In genomic region chr4:136935305-136935704, GRCh38 we compare ENCODE assay signal across 18 cellular contexts.
A peak's percentile ranks its signal among the peaks of the same experiment; 100 is the strongest.
DNase-seq lines count a peak whose midpoint lies in the region; ATAC-seq and TF ChIP-seq lines count a peak whose summit lies in the region.
"Had no signal": no experiment of that assay in that cellular context is flagged by ENCODE, and none has a peak within 500 bp of the region (broad histone marks: within the 10 kb centered on the region; RNA-seq: fewer than 3 reads in every experiment).

No MANE protein-coding gene starts in this region.

- H3K27me3 ChIP-seq in brain microvascular endothelial cell (replicated peaks) (no peaks in the 10 kb centered on the region), kidney epithelial cell (ENCODE audit: control insufficient read depth, insufficient read depth, low read length) (no peaks in the 10 kb centered on the region)

- H3K4me1 Mint-ChIP-seq in type B pancreatic cell (ENCODE audit: unreplicated experiment) = peaks cover 11% of the 10 kb centered on the region
- H3K4me1 Mint-ChIP-seq: CD4-positive, CD25-positive, alpha-beta regulatory T cell had no signal

- TF ChIP-seq CTCF in brain microvascular endothelial cell (IDR thresholded peaks at IDR 0.05; ENCODE audit: low read depth, low read length, missing control alignments) (no peak), kidney epithelial cell (IDR thresholded peaks at IDR 0.05; ENCODE audit: insufficient read depth, low read length, poor library complexity, severe bottlenecking) (no peak), type B pancreatic cell (conservative IDR thresholded peaks at IDR 0.05) (no peak)

- H3K27ac ChIP-seq in brain microvascular endothelial cell = no peak overlapping the region

- peak overlapping the region; percentile 3 for H3K27ac Mint-ChIP-seq in type B pancreatic cell
- H3K27ac Mint-ChIP-seq: CD4-positive, CD25-positive, alpha-beta regulatory T cell had no signal

- in situ Hi-C loops in brain microvascular endothelial cell (cut with HindIII; ENCODE audit: low pct_ligation_motif_present, low sequenced_read_pairs) = no loop called here

- no peak overlapping the region for H3K4me3 Mint-ChIP-seq in type B pancreatic cell
- H3K4me3 Mint-ChIP-seq: CD4-positive, CD25-positive, alpha-beta regulatory T cell had no signal

- ATAC-seq in GM18511 (IDR thresholded peaks at IDR 0.05; ENCODE audit: unreplicated experiment) (peak; percentile 49), HG02763 (IDR thresholded peaks at IDR 0.05; ENCODE audit: unreplicated experiment) (no peak)

- DNase-seq in brain microvascular endothelial cell (peak; percentile 14), kidney epithelial cell (ENCODE audit: low read depth) (peak; percentile 79), type B pancreatic cell (ENCODE audit: extremely low spot score, unreplicated experiment) (no peak), GM03348 (ENCODE audit: low spot score) (no peak), DMS79 (lab: John Stamatoyannopoulos, UW) (no peak)
- DNase-seq: CD4-positive, CD25-positive, alpha-beta regulatory T cell; DMS 273 treated with DMSO at 0.1 percent for 48 hours; DND-41; GOT3; HCEC 1CT; KBM-7; MM.1S; NCI-H1048; NCI-H1417 treated with DMSO at 0.1 percent for 48 hours; NCI-H748 treated with DMSO at 0.1 percent for 48 hours; SIG-M5 had no signal

- no peaks in the 10 kb centered on the region for H3K9me3 Mint-ChIP-seq in type B pancreatic cell

- no peaks in the 10 kb centered on the region for H3K27me3 Mint-ChIP-seq in type B pancreatic cell
- H3K27me3 Mint-ChIP-seq: CD4-positive, CD25-positive, alpha-beta regulatory T cell had no signal

- H3K36me3 Mint-ChIP-seq in type B pancreatic cell = no peaks in the 10 kb centered on the region
- H3K36me3 Mint-ChIP-seq: CD4-positive, CD25-positive, alpha-beta regulatory T cell had no signal

- no peak overlapping the region for H3K4me3 ChIP-seq in brain microvascular endothelial cell (ENCODE audit: low read depth, low read length)
- H3K4me3 ChIP-seq in kidney epithelial cell (ENCODE audit: low read depth, low read length) = no peak overlapping the region

- H3K36me3 ChIP-seq in brain microvascular endothelial cell (replicated peaks) = no peaks in the 10 kb centered on the region
- no peaks in the 10 kb centered on the region for H3K36me3 ChIP-seq in kidney epithelial cell (ENCODE audit: control insufficient read depth, insufficient read depth, low read length)

Comparison
In these comparisons a context has a peak if more than half of its experiments do, and no peak if none do; other contexts are left out.
1. DNase-seq: peak in brain microvascular endothelial cell (single experiment) and kidney epithelial cell (single experiment); none in type B pancreatic cell (single experiment), GM03348 (single experiment) and DMS79 (single experiment).